ENCODE assay signal across 35 cellular contexts in genomic region chr11:67577951-67578350, GRCh38. TPM values are rescaled to one million over a fixed set of nuclear protein-coding genes. Genes with fewer than 3 reads are reported as not detected.
"Had no signal": no experiment of that assay in that cellular context is flagged by ENCODE, and none has a peak within 500 bp of the region (broad histone marks: within the 10 kb centered on the region; RNA-seq: fewer than 3 reads in every experiment).

No MANE protein-coding gene starts in this region.

- H3K27me3 ChIP-seq: ascending aorta, cardiac muscle cell had no signal

- H3K27ac ChIP-seq: ascending aorta, cardiac muscle cell, SJSA1 had no signal

- H3K4me3 Mint-ChIP-seq: activated CD4-positive, alpha-beta T cell treated with anti-CD3 and anti-CD28 coated beads for 36 hours; activated CD4-positive, alpha-beta T cell treated with anti-CD3 and anti-CD28 coated beads, Interleukin-2, amount 10 ng/mL, durations not matched to agents 7 days and 5 days; activated CD8-positive, alpha-beta T cell treated with anti-CD3 and anti-CD28 coated beads, Interleukin-2, amount 10 ng/mL, durations not matched to agents 7 days and 5 days; activated naive CD4-positive, alpha-beta T cell treated with anti-CD3 and anti-CD28 coated beads, Interleukin-2, amount 50 U/mL, for 24 hours; activated naive CD8-positive, alpha-beta T cell treated with anti-CD3 and anti-CD28 coated beads, Interleukin-2, amount 10 ng/mL, durations not matched to agents 7 days and 5 days; activated T-cell treated with anti-CD3 and anti-CD28 coated beads, Interleukin-2, amount 50 U/mL, for 24 hours; T-helper 1 cell treated with Interleukin-12 subunit alpha and Interleukin-12 subunit beta and Interleukin-4 antibody, amounts not matched to agents 30 μg/mL and 1 μg/mL, for 36 hours; T-helper 2 cell treated with Interferon-gamma antibody and Interleukin-4, amounts not matched to agents 5 μg/mL and 100 μg/mL, for 36 hours; WTC11 had no signal

- FAIRE-seq: TTC549 had no signal

- DNase-seq: activated CD4-positive, alpha-beta T cell treated with anti-CD3 and anti-CD28 coated beads for 36 hours; activated CD4-positive, alpha-beta T cell treated with anti-CD3 and anti-CD28 coated beads, Interleukin-2, amount 10 ng/mL, durations not matched to agents 7 days and 5 days; activated CD4-positive, alpha-beta T cell treated with anti-CD3 and anti-CD28 coated beads, Interleukin-2, amount 50 U/mL, for 48 hours; activated CD8-positive, alpha-beta T cell treated with anti-CD3 and anti-CD28 coated beads, Interleukin-2, amount 10 ng/mL, durations not matched to agents 7 days and 5 days; activated gamma-delta T cell; activated naive CD4-positive, alpha-beta T cell treated with Interleukin-2 at 50 U/mL for 16 hours; activated naive CD8-positive, alpha-beta T cell treated with anti-CD3 and anti-CD28 coated beads, Interleukin-2, amount 10 ng/mL, durations not matched to agents 7 days and 5 days; activated T-cell treated with anti-CD3 and anti-CD28 coated beads, Interleukin-2, amount 50 U/mL, for 24 hours; amygdala; NCI-H1105; NCI-H1417 treated with DMSO at 0.1 percent for 48 hours; NCI-H187 treated with DMSO at 0.1 percent for 48 hours; NCI-H2081; NCI-H2171 treated with DMSO at 0.1 percent for 48 hours; NCI-H2227 treated with DMSO at 0.1 percent for 48 hours; NCI-H446; NCI-H510A treated with DMSO at 0.1 percent for 48 hours; NCI-H526 treated with DMSO at 0.1 percent for 48 hours; NCI-H774; SHP77 treated with DMSO at 0.1 percent for 48 hours; SK-N-SH had no signal

- H3K27ac Mint-ChIP-seq: activated CD4-positive, alpha-beta T cell treated with anti-CD3 and anti-CD28 coated beads for 36 hours; activated CD4-positive, alpha-beta T cell treated with anti-CD3 and anti-CD28 coated beads, Interleukin-2, amount 10 ng/mL, durations not matched to agents 7 days and 5 days; activated CD8-positive, alpha-beta T cell treated with anti-CD3 and anti-CD28 coated beads, Interleukin-2, amount 10 ng/mL, durations not matched to agents 7 days and 5 days; activated naive CD8-positive, alpha-beta T cell treated with anti-CD3 and anti-CD28 coated beads, Interleukin-2, amount 10 ng/mL, durations not matched to agents 7 days and 5 days; activated T-cell treated with anti-CD3 and anti-CD28 coated beads, Interleukin-2, amount 50 U/mL, for 24 hours; activated T-helper 2 cell treated with anti-CD3 and anti-CD28 coated beads, Interferon-gamma antibody, Interleukin-2, Interleukin-4, amounts not matched to agents 10 μg/mL and 5 μg/mL and 100 μg/mL, durations not matched to agents 14 hours and 24 hours and 36 hours; T-helper 1 cell treated with Interleukin-12 subunit alpha and Interleukin-12 subunit beta and Interleukin-4 antibody, amounts not matched to agents 30 μg/mL and 1 μg/mL, for 36 hours; T-helper 2 cell treated with Interferon-gamma antibody and Interleukin-4, amounts not matched to agents 5 μg/mL and 100 μg/mL, for 36 hours; WTC11 had no signal

- H3K9ac ChIP-seq: SK-N-SH had no signal

- H3K9me3 Mint-ChIP-seq: activated CD4-positive, alpha-beta T cell treated with anti-CD3 and anti-CD28 coated beads, Interleukin-2, amount 10 ng/mL, durations not matched to agents 7 days and 5 days; activated naive CD4-positive, alpha-beta T cell treated with anti-CD3 and anti-CD28 coated beads, Interleukin-2, amount 50 U/mL, for 24 hours; activated naive CD8-positive, alpha-beta T cell treated with anti-CD3 and anti-CD28 coated beads, Interleukin-2, amount 10 ng/mL, durations not matched to agents 7 days and 5 days; activated T-cell treated with anti-CD3 and anti-CD28 coated beads, Interleukin-2, amount 50 U/mL, for 24 hours; activated T-helper 2 cell treated with anti-CD3 and anti-CD28 coated beads, Interferon-gamma antibody, Interleukin-2, Interleukin-4, amounts not matched to agents 10 μg/mL and 5 μg/mL and 100 μg/mL, durations not matched to agents 14 hours and 24 hours and 36 hours; T-helper 1 cell treated with Interleukin-12 subunit alpha and Interleukin-12 subunit beta and Interleukin-4 antibody, amounts not matched to agents 30 μg/mL and 1 μg/mL, for 36 hours; T-helper 2 cell treated with Interferon-gamma antibody and Interleukin-4, amounts not matched to agents 5 μg/mL and 100 μg/mL, for 36 hours; WTC11 had no signal

- H3K27me3 Mint-ChIP-seq: activated naive CD4-positive, alpha-beta T cell treated with anti-CD3 and anti-CD28 coated beads, Interleukin-2, amount 50 U/mL, for 24 hours had no signal

- H3K36me3 Mint-ChIP-seq: activated naive CD4-positive, alpha-beta T cell treated with anti-CD3 and anti-CD28 coated beads, Interleukin-2, amount 50 U/mL, for 24 hours; activated naive CD8-positive, alpha-beta T cell treated with anti-CD3 and anti-CD28 coated beads, Interleukin-2, amount 10 ng/mL, durations not matched to agents 7 days and 5 days; WTC11 had no signal

- H3K4me2 ChIP-seq: SK-N-SH had no signal

- H3K36me3 ChIP-seq: ascending aorta, cardiac muscle cell, SJSA1 had no signal

- H3K4me3 ChIP-seq: ascending aorta, cardiac muscle cell, SJSA1 had no signal

- ATAC-seq: activated CD4-positive, alpha-beta T cell treated with anti-CD3 and anti-CD28 coated beads for 36 hours; activated CD4-positive, CD25-positive, alpha-beta regulatory T cell treated with anti-CD3 and anti-CD28 coated beads, Interleukin-2, amount 50 U/mL, for 24 hours; activated CD8-positive, alpha-beta T cell treated with anti-CD3 and anti-CD28 coated beads, Interleukin-2, amount 10 ng/mL, durations not matched to agents 7 days and 5 days; Panc1; WTC11 had no signal

- H3K9me3 ChIP-seq: ascending aorta, SJSA1, SK-N-SH had no signal

RNA-seq across cellular contexts. Expression of gene CABP2, which starts 54.7 kb away (rescaled TPM):
- total RNA-seq: activated CD4-positive, alpha-beta T cell treated with anti-CD3 and anti-CD28 coated beads for 36 hours; activated CD4-positive, alpha-beta T cell treated with anti-CD3 and anti-CD28 coated beads, Interleukin-2, amount 10 ng/mL, durations not matched to agents 7 days and 5 days; activated CD8-positive, alpha-beta T cell treated with anti-CD3 and anti-CD28 coated beads, Interleukin-2, amount 10 ng/mL, durations not matched to agents 7 days and 5 days; activated naive CD8-positive, alpha-beta T cell treated with anti-CD3 and anti-CD28 coated beads, Interleukin-2, amount 10 ng/mL, durations not matched to agents 7 days and 5 days; activated T-helper 2 cell treated with anti-CD3 and anti-CD28 coated beads, Interferon-gamma antibody, Interleukin-2, Interleukin-4, amounts not matched to agents 10 μg/mL and 5 μg/mL and 100 μg/mL, durations not matched to agents 14 hours and 24 hours and 36 hours; ascending aorta; cardiac muscle cell; M059J; RPMI7951; SJSA1; WTC11 had no signal
- polyA plus RNA-seq: adipose tissue, cardiac muscle cell, SK-N-SH had no signal
